Comparison of ENCODE assay signal across 1 cellular context in the genomic region with DNA sequence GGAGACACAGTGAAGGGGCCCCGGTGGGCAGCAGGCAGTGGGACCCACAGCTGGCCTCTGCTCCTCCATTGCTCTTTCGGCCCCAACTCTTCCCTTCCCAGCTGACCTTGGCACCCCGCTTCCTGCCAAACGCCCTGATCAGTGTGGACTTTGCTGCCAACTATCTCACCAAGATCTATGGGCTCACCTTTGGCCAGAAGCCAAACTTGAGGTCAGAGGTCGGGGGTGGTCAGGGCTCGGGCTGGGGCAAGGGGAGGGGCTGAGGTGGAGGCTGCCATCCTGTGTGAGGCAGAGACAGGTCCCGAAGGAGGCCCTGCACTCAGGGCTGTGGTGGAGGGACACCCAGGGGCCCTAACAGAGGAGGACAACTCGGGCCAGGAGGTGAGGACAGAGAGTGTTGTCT.
TF ChIP-seq lines count a peak whose summit lies in the region.

No MANE protein-coding gene starts in this region.

TF ChIP-seq in HepG2, 621 proteins besides CTCF, POLR2A, EP300 and RAD21 (continued from another document):
- TF ChIP-seq HOMEZ (CRISPR knock-in tag; IDR thresholded peaks at IDR 0.05; ENCODE audit: low read depth): peak; percentile 63; the same call in 1 of the 2 replicates
- TF ChIP-seq MTERF4 (CRISPR knock-in tag; IDR thresholded peaks at IDR 0.05): no peak
- TF ChIP-seq NR2F1 (CRISPR knock-in tag; IDR thresholded peaks at IDR 0.05): peak; percentile 76 to 88
- no peak for TF ChIP-seq ZNF660 (CRISPR knock-in tag; IDR thresholded peaks at IDR 0.05; ENCODE audit: borderline replicate concordance, low read depth)
- no peak for TF ChIP-seq SOX6 (IDR thresholded peaks at IDR 0.05)
- TF ChIP-seq SOX6 (CRISPR knock-in tag; IDR thresholded peaks at IDR 0.05): peak; percentile 68
- peak; percentile 72; the same call in 1 of the 2 replicates for TF ChIP-seq SALL1 (CRISPR knock-in tag; IDR thresholded peaks at IDR 0.05)
- TF ChIP-seq, protein P1, sequence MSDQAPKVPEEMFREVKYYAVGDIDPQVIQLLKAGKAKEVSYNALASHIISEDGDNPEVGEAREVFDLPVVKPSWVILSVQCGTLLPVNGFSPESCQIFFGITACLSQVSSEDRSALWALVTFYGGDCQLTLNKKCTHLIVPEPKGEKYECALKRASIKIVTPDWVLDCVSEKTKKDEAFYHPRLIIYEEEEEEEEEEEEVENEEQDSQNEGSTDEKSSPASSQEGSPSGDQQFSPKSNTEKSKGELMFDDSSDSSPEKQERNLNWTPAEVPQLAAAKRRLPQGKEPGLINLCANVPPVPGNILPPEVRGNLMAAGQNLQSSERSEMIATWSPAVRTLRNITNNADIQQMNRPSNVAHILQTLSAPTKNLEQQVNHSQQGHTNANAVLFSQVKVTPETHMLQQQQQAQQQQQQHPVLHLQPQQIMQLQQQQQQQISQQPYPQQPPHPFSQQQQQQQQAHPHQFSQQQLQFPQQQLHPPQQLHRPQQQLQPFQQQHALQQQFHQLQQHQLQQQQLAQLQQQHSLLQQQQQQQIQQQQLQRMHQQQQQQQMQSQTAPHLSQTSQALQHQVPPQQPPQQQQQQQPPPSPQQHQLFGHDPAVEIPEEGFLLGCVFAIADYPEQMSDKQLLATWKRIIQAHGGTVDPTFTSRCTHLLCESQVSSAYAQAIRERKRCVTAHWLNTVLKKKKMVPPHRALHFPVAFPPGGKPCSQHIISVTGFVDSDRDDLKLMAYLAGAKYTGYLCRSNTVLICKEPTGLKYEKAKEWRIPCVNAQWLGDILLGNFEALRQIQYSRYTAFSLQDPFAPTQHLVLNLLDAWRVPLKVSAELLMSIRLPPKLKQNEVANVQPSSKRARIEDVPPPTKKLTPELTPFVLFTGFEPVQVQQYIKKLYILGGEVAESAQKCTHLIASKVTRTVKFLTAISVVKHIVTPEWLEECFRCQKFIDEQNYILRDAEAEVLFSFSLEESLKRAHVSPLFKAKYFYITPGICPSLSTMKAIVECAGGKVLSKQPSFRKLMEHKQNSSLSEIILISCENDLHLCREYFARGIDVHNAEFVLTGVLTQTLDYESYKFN (CRISPR knock-in tag; conservative IDR thresholded peaks at IDR 0.05): peak; percentile 83
- TF ChIP-seq, protein P2, sequence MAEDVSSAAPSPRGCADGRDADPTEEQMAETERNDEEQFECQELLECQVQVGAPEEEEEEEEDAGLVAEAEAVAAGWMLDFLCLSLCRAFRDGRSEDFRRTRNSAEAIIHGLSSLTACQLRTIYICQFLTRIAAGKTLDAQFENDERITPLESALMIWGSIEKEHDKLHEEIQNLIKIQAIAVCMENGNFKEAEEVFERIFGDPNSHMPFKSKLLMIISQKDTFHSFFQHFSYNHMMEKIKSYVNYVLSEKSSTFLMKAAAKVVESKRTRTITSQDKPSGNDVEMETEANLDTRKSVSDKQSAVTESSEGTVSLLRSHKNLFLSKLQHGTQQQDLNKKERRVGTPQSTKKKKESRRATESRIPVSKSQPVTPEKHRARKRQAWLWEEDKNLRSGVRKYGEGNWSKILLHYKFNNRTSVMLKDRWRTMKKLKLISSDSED (CRISPR knock-in tag; IDR thresholded peaks at IDR 0.05): no peak
- TF ChIP-seq TSC22D2 (CRISPR knock-in tag; IDR thresholded peaks at IDR 0.05; ENCODE audit: borderline replicate concordance): no peak
- peak; percentile 91; the same call in 1 of the 2 replicates for TF ChIP-seq ESRRA (CRISPR knock-in tag; IDR thresholded peaks at IDR 0.05; ENCODE audit: low read depth)
- no peak for TF ChIP-seq ELF1 (CRISPR knock-in tag; IDR thresholded peaks at IDR 0.05)
- TF ChIP-seq ZNF589 (CRISPR knock-in tag; conservative IDR thresholded peaks at IDR 0.05): no peak
- TF ChIP-seq ZMYM2 (CRISPR knock-in tag; IDR thresholded peaks at IDR 0.05): peak; percentile 75; the same call in 1 of the 2 replicates
- TF ChIP-seq, protein P3, sequence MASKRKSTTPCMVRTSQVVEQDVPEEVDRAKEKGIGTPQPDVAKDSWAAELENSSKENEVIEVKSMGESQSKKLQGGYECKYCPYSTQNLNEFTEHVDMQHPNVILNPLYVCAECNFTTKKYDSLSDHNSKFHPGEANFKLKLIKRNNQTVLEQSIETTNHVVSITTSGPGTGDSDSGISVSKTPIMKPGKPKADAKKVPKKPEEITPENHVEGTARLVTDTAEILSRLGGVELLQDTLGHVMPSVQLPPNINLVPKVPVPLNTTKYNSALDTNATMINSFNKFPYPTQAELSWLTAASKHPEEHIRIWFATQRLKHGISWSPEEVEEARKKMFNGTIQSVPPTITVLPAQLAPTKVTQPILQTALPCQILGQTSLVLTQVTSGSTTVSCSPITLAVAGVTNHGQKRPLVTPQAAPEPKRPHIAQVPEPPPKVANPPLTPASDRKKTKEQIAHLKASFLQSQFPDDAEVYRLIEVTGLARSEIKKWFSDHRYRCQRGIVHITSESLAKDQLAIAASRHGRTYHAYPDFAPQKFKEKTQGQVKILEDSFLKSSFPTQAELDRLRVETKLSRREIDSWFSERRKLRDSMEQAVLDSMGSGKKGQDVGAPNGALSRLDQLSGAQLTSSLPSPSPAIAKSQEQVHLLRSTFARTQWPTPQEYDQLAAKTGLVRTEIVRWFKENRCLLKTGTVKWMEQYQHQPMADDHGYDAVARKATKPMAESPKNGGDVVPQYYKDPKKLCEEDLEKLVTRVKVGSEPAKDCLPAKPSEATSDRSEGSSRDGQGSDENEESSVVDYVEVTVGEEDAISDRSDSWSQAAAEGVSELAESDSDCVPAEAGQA (IDR thresholded peaks at IDR 0.05; ENCODE audit: low read depth): no peak
- TF ChIP-seq, protein P3 (CRISPR knock-in tag; IDR thresholded peaks at IDR 0.05; ENCODE audit: borderline replicate concordance): no peak
- no peak for TF ChIP-seq NFKBIZ (CRISPR knock-in tag; IDR thresholded peaks at IDR 0.05)
- no peak for TF ChIP-seq GLI4 (CRISPR knock-in tag; IDR thresholded peaks at IDR 0.05; ENCODE audit: borderline replicate concordance)
- no peak for TF ChIP-seq RBFOX2 (IDR thresholded peaks at IDR 0.05; ENCODE audit: low read depth, low read length)
- TF ChIP-seq ZNF441 (CRISPR knock-in tag; IDR thresholded peaks at IDR 0.05; ENCODE audit: borderline replicate concordance): 0 out of 2 replicates have a peak, but pooled peaks have one; percentile 47
- no peak for TF ChIP-seq ZFP37 (CRISPR knock-in tag; IDR thresholded peaks at IDR 0.05; ENCODE audit: borderline replicate concordance)
- TF ChIP-seq, protein P4, sequence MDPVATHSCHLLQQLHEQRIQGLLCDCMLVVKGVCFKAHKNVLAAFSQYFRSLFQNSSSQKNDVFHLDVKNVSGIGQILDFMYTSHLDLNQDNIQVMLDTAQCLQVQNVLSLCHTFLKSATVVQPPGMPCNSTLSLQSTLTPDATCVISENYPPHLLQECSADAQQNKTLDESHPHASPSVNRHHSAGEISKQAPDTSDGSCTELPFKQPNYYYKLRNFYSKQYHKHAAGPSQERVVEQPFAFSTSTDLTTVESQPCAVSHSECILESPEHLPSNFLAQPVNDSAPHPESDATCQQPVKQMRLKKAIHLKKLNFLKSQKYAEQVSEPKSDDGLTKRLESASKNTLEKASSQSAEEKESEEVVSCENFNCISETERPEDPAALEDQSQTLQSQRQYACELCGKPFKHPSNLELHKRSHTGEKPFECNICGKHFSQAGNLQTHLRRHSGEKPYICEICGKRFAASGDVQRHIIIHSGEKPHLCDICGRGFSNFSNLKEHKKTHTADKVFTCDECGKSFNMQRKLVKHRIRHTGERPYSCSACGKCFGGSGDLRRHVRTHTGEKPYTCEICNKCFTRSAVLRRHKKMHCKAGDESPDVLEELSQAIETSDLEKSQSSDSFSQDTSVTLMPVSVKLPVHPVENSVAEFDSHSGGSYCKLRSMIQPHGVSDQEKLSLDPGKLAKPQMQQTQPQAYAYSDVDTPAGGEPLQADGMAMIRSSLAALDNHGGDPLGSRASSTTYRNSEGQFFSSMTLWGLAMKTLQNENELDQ (CRISPR knock-in tag; IDR thresholded peaks at IDR 0.05; ENCODE audit: borderline replicate concordance): no peak
